1 cellular context compared by ENCODE assay signal in genomic region chr7:144408116-144408515, GRCh38.
TF ChIP-seq lines count a peak whose summit lies in the region.

No MANE protein-coding gene starts in this region.

TF ChIP-seq in WTC11, 78 proteins besides CTCF, POLR2A, EP300 and RAD21:
- TF ChIP-seq FOXP1 (CRISPR knock-in tag; IDR thresholded peaks at IDR 0.05; ENCODE audit: borderline replicate concordance) (no peak), FOXJ3 (CRISPR knock-in tag; IDR thresholded peaks at IDR 0.05; ENCODE audit: borderline replicate concordance) (no peak), TCF7 (CRISPR knock-in tag; IDR thresholded peaks at IDR 0.05; ENCODE audit: low read depth) (no peak), ZNF671 (CRISPR knock-in tag; IDR thresholded peaks at IDR 0.05) (no peak), ZNF121 (CRISPR knock-in tag; IDR thresholded peaks at IDR 0.05) (no peak)
- TF ChIP-seq, protein P1, sequence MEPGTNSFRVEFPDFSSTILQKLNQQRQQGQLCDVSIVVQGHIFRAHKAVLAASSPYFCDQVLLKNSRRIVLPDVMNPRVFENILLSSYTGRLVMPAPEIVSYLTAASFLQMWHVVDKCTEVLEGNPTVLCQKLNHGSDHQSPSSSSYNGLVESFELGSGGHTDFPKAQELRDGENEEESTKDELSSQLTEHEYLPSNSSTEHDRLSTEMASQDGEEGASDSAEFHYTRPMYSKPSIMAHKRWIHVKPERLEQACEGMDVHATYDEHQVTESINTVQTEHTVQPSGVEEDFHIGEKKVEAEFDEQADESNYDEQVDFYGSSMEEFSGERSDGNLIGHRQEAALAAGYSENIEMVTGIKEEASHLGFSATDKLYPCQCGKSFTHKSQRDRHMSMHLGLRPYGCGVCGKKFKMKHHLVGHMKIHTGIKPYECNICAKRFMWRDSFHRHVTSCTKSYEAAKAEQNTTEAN (CRISPR knock-in tag; IDR thresholded peaks at IDR 0.05): no peak
- TF ChIP-seq, protein P2, sequence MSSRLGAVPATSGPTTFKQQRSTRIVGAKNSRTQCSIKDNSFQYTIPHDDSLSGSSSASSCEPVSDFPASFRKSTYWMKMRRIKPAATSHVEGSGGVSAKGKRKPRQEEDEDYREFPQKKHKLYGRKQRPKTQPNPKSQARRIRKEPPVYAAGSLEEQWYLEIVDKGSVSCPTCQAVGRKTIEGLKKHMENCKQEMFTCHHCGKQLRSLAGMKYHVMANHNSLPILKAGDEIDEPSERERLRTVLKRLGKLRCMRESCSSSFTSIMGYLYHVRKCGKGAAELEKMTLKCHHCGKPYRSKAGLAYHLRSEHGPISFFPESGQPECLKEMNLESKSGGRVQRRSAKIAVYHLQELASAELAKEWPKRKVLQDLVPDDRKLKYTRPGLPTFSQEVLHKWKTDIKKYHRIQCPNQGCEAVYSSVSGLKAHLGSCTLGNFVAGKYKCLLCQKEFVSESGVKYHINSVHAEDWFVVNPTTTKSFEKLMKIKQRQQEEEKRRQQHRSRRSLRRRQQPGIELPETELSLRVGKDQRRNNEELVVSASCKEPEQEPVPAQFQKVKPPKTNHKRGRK (CRISPR knock-in tag; IDR thresholded peaks at IDR 0.05; ENCODE audit: borderline replicate concordance): no peak
